In genomic region chr1:1399187-1399869, GRCh38 we compare ENCODE assay signal across 1 cellular context.
A peak's percentile ranks its signal among the peaks of the same experiment; 100 is the strongest.
TF ChIP-seq lines count a peak whose summit lies in the region.

Gene CCNL2 (minus strand): TSS chr1:1399335. CDS start chr1:1399306, 29 bp downstream.

TF ChIP-seq in HepG2, 621 proteins besides CTCF, POLR2A, EP300 and RAD21 (continued from another document and continues in another):
- peak; percentile 64; the same call in 1 of the 2 replicates for TF ChIP-seq HMGXB3 (CRISPR knock-in tag; IDR thresholded peaks at IDR 0.05; ENCODE audit: borderline replicate concordance)
- 0 out of 2 replicates have a peak, but pooled peaks have one; percentile 47 for TF ChIP-seq ZNF30 (CRISPR knock-in tag; IDR thresholded peaks at IDR 0.05)
- peak; percentile 91; the same call in 1 of the 2 replicates for TF ChIP-seq PBX3 (CRISPR knock-in tag; IDR thresholded peaks at IDR 0.05; ENCODE audit: borderline replicate concordance)
- peak; percentile 35; the same call in 1 of the 2 replicates for TF ChIP-seq GFI1 (CRISPR knock-in tag; IDR thresholded peaks at IDR 0.05; ENCODE audit: borderline replicate concordance)
- TF ChIP-seq MYC (CRISPR knock-in tag; IDR thresholded peaks at IDR 0.05; ENCODE audit: borderline replicate concordance), result peak; percentile 89; the same call in 1 of the 2 replicates
- no peak for TF ChIP-seq ZNF572 (CRISPR knock-in tag; IDR thresholded peaks at IDR 0.05)
- peak; percentile 88 for TF ChIP-seq AGO2 (optimal IDR thresholded peaks at IDR 0.05; ENCODE audit: low read depth, low read length)
- TF ChIP-seq TSC22D2 (CRISPR knock-in tag; IDR thresholded peaks at IDR 0.05; ENCODE audit: borderline replicate concordance), result 0 out of 2 replicates have a peak, but pooled peaks have one; percentile 26
- 0 out of 2 replicates have a peak, but pooled peaks have one; percentile 23 for TF ChIP-seq ZNF251 (CRISPR knock-in tag; IDR thresholded peaks at IDR 0.05)
- TF ChIP-seq ZNF879 (CRISPR knock-in tag; IDR thresholded peaks at IDR 0.05), result 0 out of 2 replicates have a peak, but pooled peaks have one; percentile 60
- TF ChIP-seq ZMAT5 (CRISPR knock-in tag; IDR thresholded peaks at IDR 0.05; ENCODE audit: borderline replicate concordance, low read depth), result no peak
- TF ChIP-seq HDAC1 (CRISPR knock-in tag; IDR thresholded peaks at IDR 0.05), result peak; percentile 97
- no peak for TF ChIP-seq ZNF407 (CRISPR knock-in tag; IDR thresholded peaks at IDR 0.05; ENCODE audit: not compliant biosample characterization)
- peak; percentile 3; the same call in 1 of the 2 replicates for TF ChIP-seq SAFB2 (CRISPR knock-in tag; IDR thresholded peaks at IDR 0.05; ENCODE audit: borderline replicate concordance, low read depth)
- TF ChIP-seq ZBTB25 (CRISPR knock-in tag; IDR thresholded peaks at IDR 0.05), result peak; percentile 51; the same call in 1 of the 2 replicates
- no peak for TF ChIP-seq FOXA1 (IDR thresholded peaks at IDR 0.05)
- TF ChIP-seq FOXA1 (CRISPR knock-in tag; IDR thresholded peaks at IDR 0.05), result no peak
- TF ChIP-seq SMARCE1 (IDR thresholded peaks at IDR 0.05; ENCODE audit: borderline replicate concordance), result no peak
- no peak for TF ChIP-seq ZNF33B (CRISPR knock-in tag; IDR thresholded peaks at IDR 0.05)
- peak; percentile 82 for TF ChIP-seq RBM39 (IDR thresholded peaks at IDR 0.05; ENCODE audit: low read depth, low read length, poor library complexity, severe bottlenecking)
- TF ChIP-seq ZNF609 (CRISPR knock-in tag; IDR thresholded peaks at IDR 0.05; ENCODE audit: borderline replicate concordance), result 0 out of 2 replicates have a peak, but pooled peaks have one; percentile 48
- 0 out of 2 replicates have a peak, but pooled peaks have one; percentile 9 for TF ChIP-seq ZNF768 (CRISPR knock-in tag; IDR thresholded peaks at IDR 0.05)
- TF ChIP-seq ELK4 (CRISPR knock-in tag; IDR thresholded peaks at IDR 0.05; ENCODE audit: borderline replicate concordance), result peak; percentile 54; the same call in 1 of the 2 replicates
- TF ChIP-seq ZNF580 (CRISPR knock-in tag; IDR thresholded peaks at IDR 0.05; ENCODE audit: borderline replicate concordance, low read depth), result peak; percentile 67; the same call in 1 of the 2 replicates
- TF ChIP-seq GMEB2 (CRISPR knock-in tag; IDR thresholded peaks at IDR 0.05; ENCODE audit: low read depth), result peak; percentile 92
